13 cellular contexts compared by ENCODE assay signal in the genomic region with DNA sequence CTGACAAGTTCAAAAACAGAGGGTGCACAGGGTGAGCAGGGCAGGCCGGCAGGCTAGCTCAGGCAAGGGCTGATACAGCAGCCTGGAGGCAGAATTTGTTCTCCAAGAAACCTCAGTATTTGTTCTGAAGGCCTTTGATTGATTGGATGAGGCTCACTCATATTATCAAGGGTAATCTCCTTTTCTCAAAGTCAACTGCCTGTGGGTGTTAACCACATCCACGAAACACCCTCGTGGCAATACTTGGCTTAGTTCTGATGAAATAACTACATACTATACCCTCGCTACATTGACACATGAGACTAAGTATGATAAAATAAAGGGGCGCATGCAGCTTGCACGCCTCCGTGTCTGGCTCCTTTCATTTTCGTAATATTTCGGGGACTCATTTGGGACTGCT. TPM values are rescaled to one million over a fixed set of nuclear protein-coding genes. Genes with fewer than 3 reads are reported as not detected.
A peak's percentile ranks its signal among the peaks of the same experiment; 100 is the strongest.
DNase-seq lines count a peak whose midpoint lies in the region; ATAC-seq and TF ChIP-seq lines count a peak whose summit lies in the region.
"Had no signal": no experiment of that assay in that cellular context is flagged by ENCODE, and none has a peak within 500 bp of the region (broad histone marks: within the 10 kb centered on the region; RNA-seq: fewer than 3 reads in every experiment).

No MANE protein-coding gene starts in this region.

- no peak for TF ChIP-seq POLR2A in spleen (IDR thresholded peaks at IDR 0.05)

- no peaks in the 10 kb centered on the region for H3K36me3 Mint-ChIP-seq in activated naive CD8-positive, alpha-beta T cell
- no peaks in the 10 kb centered on the region for H3K36me3 Mint-ChIP-seq in activated naive CD8-positive, alpha-beta T cell treated with anti-CD3 and anti-CD28 coated beads, Interleukin-2, amount 50 U/mL, for 24 hours (ENCODE audit: low read depth)
- H3K36me3 Mint-ChIP-seq in activated naive CD4-positive, alpha-beta T cell treated with anti-CD3 and anti-CD28 coated beads, Interleukin-2, amount 50 U/mL, for 24 hours, result no peaks in the 10 kb centered on the region
- no peaks in the 10 kb centered on the region for H3K36me3 Mint-ChIP-seq in stimulated activated naive B cell treated with anti-CD40 and anti-IgM and Interleukin-4, amounts not matched to agents 10 μg/mL and 1 μg/mL and 100 μg/mL, for 72 hours

- H3K9me3 ChIP-seq in spleen, result no peaks in the 10 kb centered on the region
- H3K9me3 ChIP-seq: vagina had no signal

- intact Hi-C loops in spleen (cut with DNase I; ENCODE audit: low total_unique reads), result no loop called here

- no peak overlapping the region for H3K27ac ChIP-seq in spleen
- H3K27ac ChIP-seq: vagina had no signal

- H3K27me3 ChIP-seq in spleen (replicated peaks in 1 of 7), result peaks cover 0 to 39% (median 0%) of the 10 kb centered on the region in 7 donors
- H3K27me3 ChIP-seq: vagina had no signal

- peaks cover 16% of the 10 kb centered on the region for H3K4me1 Mint-ChIP-seq in activated naive CD8-positive, alpha-beta T cell (ENCODE audit: low read depth)
- H3K4me1 Mint-ChIP-seq in activated naive CD8-positive, alpha-beta T cell treated with anti-CD3 and anti-CD28 coated beads, Interleukin-2, amount 50 U/mL, for 24 hours, result peaks cover 24% of the 10 kb centered on the region
- H3K4me1 Mint-ChIP-seq in activated naive CD4-positive, alpha-beta T cell treated with anti-CD3 and anti-CD28 coated beads, Interleukin-2, amount 50 U/mL, for 24 hours, result peaks cover 36% of the 10 kb centered on the region
- peaks cover 10 to 12% of the 10 kb centered on the region in 2 donors for H3K4me1 Mint-ChIP-seq in stimulated activated naive B cell treated with anti-CD40 and anti-IgM and Interleukin-4, amounts not matched to agents 10 μg/mL and 1 μg/mL and 100 μg/mL, for 72 hours

- no peak for TF ChIP-seq CTCF in spleen (IDR thresholded peaks at IDR 0.05 in 8 of 11, conservative IDR thresholded peaks at IDR 0.05 in 3 of 11)

- DNase-seq in activated naive CD8-positive, alpha-beta T cell treated with anti-CD3 and anti-CD28 coated beads, Interleukin-2, amount 50 U/mL, for 24 hours, result no peak
- peak; percentile 42 for DNase-seq in NK-92 treated with Interleukin-12 subunit alpha and Interleukin-12 subunit beta, amount 100 ng/mL, for 24 hours (lab: John Stamatoyannopoulos, UW)
- peak; percentile 43 for DNase-seq in spleen
- no peak for DNase-seq in stimulated activated naive B cell treated with anti-CD40 and anti-IgM and Interleukin-4, amounts not matched to agents 10 μg/mL and 1 μg/mL and 100 μg/mL, for 72 hours
- no peak for DNase-seq in NCI-H345 treated with DMSO at 0.1 percent for 48 hours (lab: John Stamatoyannopoulos, UW; ENCODE audit: unreplicated experiment)
- no peak for DNase-seq in AML-193 (lab: John Stamatoyannopoulos, UW)
- DNase-seq: glutamatergic neuron, NCI-H2029 treated with DMSO at 0.1 percent for 48 hours, NCI-H748 treated with DMSO at 0.1 percent for 48 hours, nucleus accumbens had no signal

- H3K27me3 Mint-ChIP-seq in activated naive CD8-positive, alpha-beta T cell, result no peaks in the 10 kb centered on the region
- H3K27me3 Mint-ChIP-seq in activated naive CD8-positive, alpha-beta T cell treated with anti-CD3 and anti-CD28 coated beads, Interleukin-2, amount 50 U/mL, for 24 hours, result peaks cover 14% of the 10 kb centered on the region
- no peaks in the 10 kb centered on the region for H3K27me3 Mint-ChIP-seq in activated naive CD4-positive, alpha-beta T cell treated with anti-CD3 and anti-CD28 coated beads, Interleukin-2, amount 50 U/mL, for 24 hours
- H3K27me3 Mint-ChIP-seq in stimulated activated naive B cell treated with anti-CD40 and anti-IgM and Interleukin-4, amounts not matched to agents 10 μg/mL and 1 μg/mL and 100 μg/mL, for 72 hours, result peaks cover 28 to 40% of the 10 kb centered on the region in 2 donors

- H3K36me3 ChIP-seq in spleen, result no peaks in the 10 kb centered on the region
- H3K36me3 ChIP-seq: vagina had no signal

- no peak overlapping the region for H3K4me3 ChIP-seq in spleen
- H3K4me3 ChIP-seq: vagina had no signal

- ATAC-seq in activated naive CD8-positive, alpha-beta T cell treated with anti-CD3 and anti-CD28 coated beads, Interleukin-2, amount 50 U/mL, for 24 hours, result no peak
- no peak for ATAC-seq in stimulated activated naive B cell treated with anti-CD40 and anti-IgM and Interleukin-4, amounts not matched to agents 10 μg/mL and 1 μg/mL and 100 μg/mL, for 72 hours (replicated peaks)

- WGBS in spleen, 5 donors, result 50 to 70% (median 67%) methylated on average over 9 of the region's 9 CpGs

- peak overlapping the region; percentile 35 for H3K27ac Mint-ChIP-seq in activated naive CD8-positive, alpha-beta T cell
- no peak overlapping the region for H3K27ac Mint-ChIP-seq in activated naive CD8-positive, alpha-beta T cell treated with anti-CD3 and anti-CD28 coated beads, Interleukin-2, amount 50 U/mL, for 24 hours
- H3K27ac Mint-ChIP-seq in activated naive CD4-positive, alpha-beta T cell treated with anti-CD3 and anti-CD28 coated beads, Interleukin-2, amount 50 U/mL, for 24 hours, result peak overlapping the region; percentile 59
- H3K27ac Mint-ChIP-seq in stimulated activated naive B cell treated with anti-CD40 and anti-IgM and Interleukin-4, amounts not matched to agents 10 μg/mL and 1 μg/mL and 100 μg/mL, for 72 hours, result no peak overlapping the region

- no peaks in the 10 kb centered on the region for H3K9me3 Mint-ChIP-seq in activated naive CD8-positive, alpha-beta T cell (ENCODE audit: low read depth)
- no peaks in the 10 kb centered on the region for H3K9me3 Mint-ChIP-seq in activated naive CD8-positive, alpha-beta T cell treated with anti-CD3 and anti-CD28 coated beads, Interleukin-2, amount 50 U/mL, for 24 hours
- H3K9me3 Mint-ChIP-seq in activated naive CD4-positive, alpha-beta T cell treated with anti-CD3 and anti-CD28 coated beads, Interleukin-2, amount 50 U/mL, for 24 hours, result no peaks in the 10 kb centered on the region
- H3K9me3 Mint-ChIP-seq in stimulated activated naive B cell treated with anti-CD40 and anti-IgM and Interleukin-4, amounts not matched to agents 10 μg/mL and 1 μg/mL and 100 μg/mL, for 72 hours, result no peaks in the 10 kb centered on the region

- H3K4me3 Mint-ChIP-seq in activated naive CD8-positive, alpha-beta T cell, result no peak overlapping the region
- no peak overlapping the region for H3K4me3 Mint-ChIP-seq in activated naive CD8-positive, alpha-beta T cell treated with anti-CD3 and anti-CD28 coated beads, Interleukin-2, amount 50 U/mL, for 24 hours
- no peak overlapping the region for H3K4me3 Mint-ChIP-seq in activated naive CD4-positive, alpha-beta T cell treated with anti-CD3 and anti-CD28 coated beads, Interleukin-2, amount 50 U/mL, for 24 hours
- no peak overlapping the region for H3K4me3 Mint-ChIP-seq in stimulated activated naive B cell treated with anti-CD40 and anti-IgM and Interleukin-4, amounts not matched to agents 10 μg/mL and 1 μg/mL and 100 μg/mL, for 72 hours

- peaks cover 0 to 29% (median 8%) of the 10 kb centered on the region in 6 donors for H3K4me1 ChIP-seq in spleen

RNA-seq across cellular contexts. Expression of a gene that starts 4.4 kb away (rescaled TPM):
- total RNA-seq in spleen, result 10 to 100 TPM; 28.0 to 41.2 (median 35.3) TPM
- polyA plus RNA-seq in spleen, result 10 to 100 TPM; 15.6 to 21.0 (median 17.3) TPM

Comparison
In these comparisons a context has a peak if more than half of its experiments do, and no peak if none do; other contexts are left out.
1. H3K27ac Mint-ChIP-seq: peak in activated naive CD8-positive, alpha-beta T cell (single experiment) and activated naive CD4-positive, alpha-beta T cell treated with anti-CD3 and anti-CD28 coated beads, Interleukin-2, amount 50 U/mL, for 24 hours (single experiment); none in activated naive CD8-positive, alpha-beta T cell treated with anti-CD3 and anti-CD28 coated beads, Interleukin-2, amount 50 U/mL, for 24 hours (single experiment) and stimulated activated naive B cell treated with anti-CD40 and anti-IgM and Interleukin-4, amounts not matched to agents 10 μg/mL and 1 μg/mL and 100 μg/mL, for 72 hours (single experiment).
2. DNase-seq: peak in NK-92 treated with Interleukin-12 subunit alpha and Interleukin-12 subunit beta, amount 100 ng/mL, for 24 hours (single experiment) and spleen (single experiment); none in activated naive CD8-positive, alpha-beta T cell treated with anti-CD3 and anti-CD28 coated beads, Interleukin-2, amount 50 U/mL, for 24 hours (single experiment), stimulated activated naive B cell treated with anti-CD40 and anti-IgM and Interleukin-4, amounts not matched to agents 10 μg/mL and 1 μg/mL and 100 μg/mL, for 72 hours (single experiment), NCI-H345 treated with DMSO at 0.1 percent for 48 hours (single experiment) and AML-193 (0 of 2).